12 cellular contexts compared by ENCODE assay signal in genomic region chr9:75979362-75979761, GRCh38.
A peak's percentile ranks its signal among the peaks of the same experiment; 100 is the strongest.
DNase-seq lines count a peak whose midpoint lies in the region; ATAC-seq, FAIRE-seq and TF ChIP-seq lines count a peak whose summit lies in the region.
"Had no signal": no experiment of that assay in that cellular context is flagged by ENCODE, and none has a peak within 500 bp of the region (broad histone marks: within the 10 kb centered on the region; RNA-seq: fewer than 3 reads in every experiment).

No MANE protein-coding gene starts in this region.

- no peak for TF ChIP-seq POLR2A in GM12891 (IDR thresholded peaks at IDR 0.05; ENCODE audit: low read depth, low read length)

- peaks cover 3% of the 10 kb centered on the region for H3K4me1 Mint-ChIP-seq in T-helper 2 cell treated with Interferon-gamma antibody and Interleukin-4, amounts not matched to agents 5 μg/mL and 100 μg/mL, for 36 hours (ENCODE audit: low read depth)

- no peaks in the 10 kb centered on the region for H3K27me3 Mint-ChIP-seq in T-helper 2 cell treated with Interferon-gamma antibody and Interleukin-4, amounts not matched to agents 5 μg/mL and 100 μg/mL, for 36 hours (ENCODE audit: low read depth)

- H3K9me3 Mint-ChIP-seq in T-helper 2 cell treated with Interferon-gamma antibody and Interleukin-4, amounts not matched to agents 5 μg/mL and 100 μg/mL, for 36 hours: peaks cover 4% of the 10 kb centered on the region

- H3K27me3 ChIP-seq in H7 (ENCODE audit: control insufficient read depth, insufficient read depth, low read length): no peaks in the 10 kb centered on the region
- H3K27me3 ChIP-seq: right atrium auricular region had no signal

- no peak overlapping the region for H3K27ac Mint-ChIP-seq in T-helper 2 cell treated with Interferon-gamma antibody and Interleukin-4, amounts not matched to agents 5 μg/mL and 100 μg/mL, for 36 hours

- H3K36me3 ChIP-seq in H7 (replicated peaks; ENCODE audit: control insufficient read depth, insufficient read depth, low read length): no peaks in the 10 kb centered on the region
- H3K36me3 ChIP-seq: right atrium auricular region had no signal

- H3K4me3 ChIP-seq in H7 (ENCODE audit: insufficient read depth, low read depth, low read length): no peak overlapping the region
- H3K4me3 ChIP-seq: right atrium auricular region had no signal

- DNase-seq in COLO829 (ENCODE audit: low spot score) (peak; percentile 31), H7 (peak; percentile 36), SK-MEL-5 (ENCODE audit: low read depth, low spot score) (peak; percentile 52), iris pigment epithelial cell (ENCODE audit: low read depth) (peak; percentile 24), GM12891 (ENCODE audit: insufficient read length, low spot score) (no peak), HTR-8/SVneo (ENCODE audit: insufficient read length, low spot score) (no peak)
- DNase-seq in T-helper 2 cell treated with Interferon-gamma antibody and Interleukin-4, amounts not matched to agents 5 μg/mL and 100 μg/mL, for 36 hours (ENCODE audit: low spot score): no peak
- DNase-seq: amniotic stem cell, hippocampal formation, NCI-H2107 had no signal

- no peak for FAIRE-seq in GM12891 (lab: Jason Lieb, UNC)
- no peak for FAIRE-seq in HTR-8/SVneo (lab: Jason Lieb, UNC)

- no peak for ATAC-seq in HG02973 (IDR thresholded peaks at IDR 0.05; ENCODE audit: unreplicated experiment)

- H3K36me3 Mint-ChIP-seq in T-helper 2 cell treated with Interferon-gamma antibody and Interleukin-4, amounts not matched to agents 5 μg/mL and 100 μg/mL, for 36 hours (ENCODE audit: low read depth): no peaks in the 10 kb centered on the region

- in situ Hi-C loops in SK-MEL-5 (cut with HindIII; ENCODE audit: low pct_unique_long_range_greater_than_20kb, low sequenced_read_pairs): no loop called here

- H3K4me3 Mint-ChIP-seq in T-helper 2 cell treated with Interferon-gamma antibody and Interleukin-4, amounts not matched to agents 5 μg/mL and 100 μg/mL, for 36 hours: no peak overlapping the region

TF ChIP-seq in GM12891, 5 proteins besides CTCF, POLR2A, EP300 and RAD21:
- TF ChIP-seq SPI1 (IDR thresholded peaks at IDR 0.05; ENCODE audit: low read depth, low read length): no peak
- no peak for TF ChIP-seq POU2F2 (IDR thresholded peaks at IDR 0.05; ENCODE audit: low read depth, low read length)
- no peak for TF ChIP-seq TAF1 (IDR thresholded peaks at IDR 0.05; ENCODE audit: low read depth, low read length)
- TF ChIP-seq PAX5 (IDR thresholded peaks at IDR 0.05; ENCODE audit: insufficient read depth, low read length, severe bottlenecking): no peak
- no peak for TF ChIP-seq POLR2AphosphoS5 (IDR thresholded peaks at IDR 0.05; ENCODE audit: low read depth, low read length)

Comparison
In these comparisons a context has a peak if more than half of its experiments do, and no peak if none do; other contexts are left out.
1. DNase-seq: peak in COLO829 (single experiment), H7 (single experiment), SK-MEL-5 (single experiment) and iris pigment epithelial cell (single experiment); none in T-helper 2 cell treated with Interferon-gamma antibody and Interleukin-4, amounts not matched to agents 5 μg/mL and 100 μg/mL, for 36 hours (single experiment), GM12891 (single experiment) and HTR-8/SVneo (single experiment).